Comparison of ENCODE assay signal across 22 cellular contexts in the genomic region with DNA sequence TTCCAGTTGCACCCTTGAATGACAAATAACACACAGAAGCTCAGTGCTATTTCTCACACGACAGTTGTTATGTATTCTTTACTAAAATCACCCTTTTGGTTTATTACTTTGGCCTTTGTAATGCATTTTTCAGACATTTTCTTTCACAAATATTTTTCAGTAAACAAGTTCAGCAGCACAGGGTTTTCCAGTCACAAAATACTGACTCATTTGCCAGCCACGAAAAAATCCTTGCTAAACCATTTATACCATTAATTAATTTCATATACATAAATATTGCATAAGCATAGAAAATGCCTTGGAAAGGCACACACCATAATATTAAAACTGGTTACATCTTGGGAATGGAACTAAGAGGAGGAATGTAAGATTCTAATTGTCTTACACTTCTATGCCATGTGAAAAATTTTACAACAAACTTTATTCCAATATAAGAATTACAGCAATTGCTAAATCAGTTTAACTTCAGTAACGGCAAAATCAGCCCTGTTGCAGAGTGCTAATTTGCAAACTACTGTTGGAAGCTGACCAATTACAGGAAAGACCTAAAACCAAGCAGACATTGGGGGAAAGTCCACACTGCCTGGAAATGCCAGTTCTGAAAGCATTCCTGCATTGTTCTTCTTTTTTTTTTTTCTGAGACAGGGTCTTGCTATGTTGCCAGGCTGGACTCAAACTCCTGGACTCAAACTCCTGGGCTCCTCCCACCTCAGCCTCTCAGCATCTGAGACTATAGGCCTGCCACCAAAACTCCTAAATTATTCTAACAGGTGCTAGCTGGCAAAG.
"Had no signal": no experiment of that assay in that cellular context is flagged by ENCODE, and none has a peak within 500 bp of the region (broad histone marks: within the 10 kb centered on the region; RNA-seq: fewer than 3 reads in every experiment).

No MANE protein-coding gene starts in this region.

- H3K4me1 Mint-ChIP-seq: activated naive CD8-positive, alpha-beta T cell treated with anti-CD3 and anti-CD28 coated beads, Interleukin-2, amount 50 U/mL, for 24 hours; activated T-helper 17 cell treated with anti-CD3 and anti-CD28 coated beads, Interleukin-2, amount 50 U/mL, for 72 hours; natural killer cell had no signal

- H3K27ac ChIP-seq: hepatocyte, left lung, tibial nerve, vagina had no signal

- H3K27me3 Mint-ChIP-seq: activated CD4-positive, alpha-beta memory T cell treated with anti-CD3 and anti-CD28 coated beads for 36 hours; activated naive CD8-positive, alpha-beta T cell treated with anti-CD3 and anti-CD28 coated beads, Interleukin-2, amount 50 U/mL, for 24 hours; activated T-helper 17 cell treated with anti-CD3 and anti-CD28 coated beads, Interleukin-2, amount 50 U/mL, for 72 hours had no signal

- H3K4me1 ChIP-seq: left lung, tibial nerve, vagina had no signal

- FAIRE-seq: astrocyte, keratinocyte had no signal

- H3K9me3 Mint-ChIP-seq: activated CD4-positive, alpha-beta memory T cell treated with anti-CD3 and anti-CD28 coated beads for 36 hours; activated naive CD8-positive, alpha-beta T cell treated with anti-CD3 and anti-CD28 coated beads, Interleukin-2, amount 50 U/mL, for 24 hours; activated T-helper 17 cell treated with anti-CD3 and anti-CD28 coated beads, Interleukin-2, amount 50 U/mL, for 72 hours; natural killer cell had no signal

- H3K27ac Mint-ChIP-seq: activated naive CD8-positive, alpha-beta T cell treated with anti-CD3 and anti-CD28 coated beads, Interleukin-2, amount 50 U/mL, for 24 hours; activated T-helper 17 cell treated with anti-CD3 and anti-CD28 coated beads, Interleukin-2, amount 50 U/mL, for 72 hours; natural killer cell had no signal

- ATAC-seq: activated naive CD8-positive, alpha-beta T cell treated with anti-CD3 and anti-CD28 coated beads, Interleukin-2, amount 50 U/mL, for 24 hours; activated T-helper 17 cell treated with anti-CD3 and anti-CD28 coated beads, Interleukin-2, amount 50 U/mL, for 72 hours; left lung; natural killer cell had no signal

- H3K4me3 Mint-ChIP-seq: activated CD4-positive, alpha-beta memory T cell treated with anti-CD3 and anti-CD28 coated beads for 36 hours; activated naive CD8-positive, alpha-beta T cell treated with anti-CD3 and anti-CD28 coated beads, Interleukin-2, amount 50 U/mL, for 24 hours; activated T-helper 17 cell treated with anti-CD3 and anti-CD28 coated beads, Interleukin-2, amount 50 U/mL, for 72 hours; natural killer cell had no signal

- H3K4me3 ChIP-seq: hepatocyte, left lung, tibial nerve, vagina had no signal

- H3K27me3 ChIP-seq: hepatocyte, left lung, tibial nerve, vagina had no signal

- DNase-seq: activated CD4-positive, alpha-beta memory T cell treated with anti-CD3 and anti-CD28 coated beads for 36 hours; activated CD4-positive, CD25-positive, alpha-beta regulatory T cell treated with anti-CD3 and anti-CD28 coated beads, Interleukin-2, amount 50 U/mL, for 72 hours; activated CD8-positive, alpha-beta memory T cell treated with anti-CD3 and anti-CD28 coated beads, Interleukin-2, amount 50 U/mL, for 48 hours; activated naive CD4-positive, alpha-beta T cell treated with Interleukin-2 at 50 U/mL for 16 hours; activated naive CD8-positive, alpha-beta T cell treated with anti-CD3 and anti-CD28 coated beads, Interleukin-2, amount 50 U/mL, for 24 hours; left lung; mesenchymal stem cell; natural killer cell; nucleus accumbens; posterior cingulate gyrus; retina; stimulated activated CD4-positive, alpha-beta T cell treated with anti-CD3 and anti-CD28 coated beads, Interleukin-2, amount 100 ng/mL, for 48 hours; stimulated activated naive CD4-positive, alpha-beta T cell treated with Interleukin-2 at 50 U/mL for 16 hours; substantia nigra; T-helper 1 cell; T1000 had no signal

- H3K9me3 ChIP-seq: left lung, tibial nerve, vagina had no signal
